8 cellular contexts compared by ENCODE assay signal in the genomic region with DNA sequence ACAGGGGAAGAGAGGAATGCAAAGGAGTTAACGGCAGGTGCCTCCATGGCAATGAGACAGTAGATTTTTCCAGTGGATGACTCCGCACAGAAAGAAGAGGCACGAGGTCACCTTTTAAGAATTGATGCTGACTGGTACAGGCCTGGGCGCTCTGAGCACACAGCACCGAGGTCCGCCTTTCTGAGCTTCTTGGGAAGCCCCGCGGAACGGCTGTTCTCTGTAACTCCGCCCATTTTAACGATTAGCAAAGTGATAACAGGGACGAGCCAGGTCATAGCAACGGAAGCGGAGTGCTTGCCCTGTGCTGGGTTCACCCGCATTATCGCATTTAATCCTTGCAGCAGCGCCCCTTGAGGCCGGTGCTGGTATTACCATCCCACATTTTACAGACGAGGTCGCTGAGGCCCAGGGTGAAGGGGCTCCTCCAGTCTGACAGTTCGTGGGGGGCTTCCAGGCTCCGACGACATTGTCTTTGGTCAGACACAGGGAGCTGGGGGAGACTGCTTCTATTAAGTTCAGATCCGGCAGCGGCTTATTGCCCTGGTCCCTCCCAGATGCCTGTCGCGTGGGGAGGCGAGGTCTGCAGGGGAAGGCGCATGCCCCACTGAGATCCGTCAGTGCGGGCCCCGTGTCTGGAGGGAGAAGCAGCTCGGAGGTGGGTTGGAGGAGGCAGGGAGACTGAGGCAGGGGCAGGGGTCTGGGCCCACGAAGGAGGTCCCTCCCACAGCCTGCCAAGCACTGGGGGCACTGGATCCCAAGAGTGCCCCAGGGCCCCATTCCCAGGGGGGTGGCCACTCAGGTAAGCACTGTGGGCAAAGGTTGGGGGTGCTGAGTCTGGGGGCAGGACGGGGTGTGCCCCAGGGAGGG. TPM values are rescaled to one million over a fixed set of nuclear protein-coding genes. Genes with fewer than 3 reads are reported as not detected.
DNase-seq lines count a peak whose midpoint lies in the region; ATAC-seq and TF ChIP-seq lines count a peak whose summit lies in the region.

No MANE protein-coding gene starts in this region.

- no peak for TF ChIP-seq EP300 in SK-N-SH (IDR thresholded peaks at IDR 0.05; ENCODE audit: borderline replicate concordance in 1 of 2, low read depth in 1 of 2, low read length in 1 of 2)
- no peak for TF ChIP-seq EP300 in upper lobe of left lung (IDR thresholded peaks at IDR 0.05)

- H3K79me2 ChIP-seq in Karpas-422 (ENCODE audit: low read length) = no peaks in the 10 kb centered on the region
- H3K79me2 ChIP-seq in SK-N-SH (ENCODE audit: insufficient read depth) = no peaks in the 10 kb centered on the region

- H3K27ac Mint-ChIP-seq in activated naive CD4-positive, alpha-beta T cell treated with anti-CD3 and anti-CD28 coated beads, Interleukin-2, amount 10 ng/mL, durations not matched to agents 7 days and 5 days = peak overlapping the region; percentile 14

- no peaks in the 10 kb centered on the region for H3K36me3 Mint-ChIP-seq in activated naive CD4-positive, alpha-beta T cell treated with anti-CD3 and anti-CD28 coated beads, Interleukin-2, amount 10 ng/mL, durations not matched to agents 7 days and 5 days

- CTCF ChIA-PET in SK-N-SH (lab: Yijun Ruan, JAX) = interaction anchor here (0.6 to 8.9 kb wide), 47 partner anchors 10 to 442 kb away, joined by 3 to 73 read pairs (median 5); a partner anchor contains a TSS
- CTCF ChIA-PET in activated naive CD4-positive, alpha-beta T cell treated with anti-CD3 and anti-CD28 coated beads, Interleukin-2, amount 10 ng/mL, durations not matched to agents 7 days and 5 days (lab: Charles Lee) = interaction anchor here (0.5 to 7.9 kb wide), 8 partner anchors 10 to 209 kb away, joined by 3 to 52 read pairs (median 3); no protein-coding TSS in a partner anchor

- H3K4me1 ChIP-seq in Karpas-422 (ENCODE audit: low read length) (peaks cover 12% of the 10 kb centered on the region), SK-N-SH (ENCODE audit: control insufficient read depth in 1 of 2, insufficient read depth in 2 of 2, low read depth in 1 of 2, low read length in 1 of 2) (peaks cover 0 to 21% of the 10 kb centered on the region in 2 experiments; a peak in 1 of 4 replicates), upper lobe of left lung (peaks cover 3 to 11% (median 7%) of the 10 kb centered on the region in 4 donors)

- peaks cover 35% of the 10 kb centered on the region for H3K27me3 Mint-ChIP-seq in activated naive CD4-positive, alpha-beta T cell treated with anti-CD3 and anti-CD28 coated beads, Interleukin-2, amount 10 ng/mL, durations not matched to agents 7 days and 5 days

- no peak for TF ChIP-seq POLR2A in upper lobe of left lung (IDR thresholded peaks at IDR 0.05)

- H3K27me3 ChIP-seq in Karpas-422 (ENCODE audit: low read length) (no peaks in the 10 kb centered on the region), SK-N-SH (ENCODE audit: insufficient read depth) (no peaks in the 10 kb centered on the region), upper lobe of left lung (no peaks in the 10 kb centered on the region)

- DNase-seq in Karpas-422 (peak; percentile 92), SK-N-SH (peak; percentile 85), cardiac septum (ENCODE audit: low spot score) (peak; percentile 84), posterior vena cava (ENCODE audit: low spot score) (peak; percentile 93), upper lobe of left lung (peak in 1 of 2 donors; percentile 65), mesenteric fat pad (ENCODE audit: low spot score) (no peak)
- peak; percentile 82 for DNase-seq in activated naive CD4-positive, alpha-beta T cell treated with anti-CD3 and anti-CD28 coated beads, Interleukin-2, amount 10 ng/mL, durations not matched to agents 7 days and 5 days

- peak overlapping the region; percentile 79 for H2AFZ ChIP-seq in Karpas-422 (ENCODE audit: low read length)
- peak overlapping the region; percentile 59; the same call in 1 of the 2 replicates for H2AFZ ChIP-seq in SK-N-SH (ENCODE audit: low read depth)

- ATAC-seq in upper lobe of left lung (ENCODE audit: low FRiP score in 2 of 2) = peak; percentile 77 to 84

- peak overlapping the region; percentile 49 for H3K9ac ChIP-seq in Karpas-422 (ENCODE audit: low read length)
- no peak overlapping the region for H3K9ac ChIP-seq in SK-N-SH

- H3K9me3 ChIP-seq in Karpas-422 (ENCODE audit: low read length) (no peaks in the 10 kb centered on the region), SK-N-SH (no peaks in the 10 kb centered on the region), upper lobe of left lung (no peaks in the 10 kb centered on the region)

- H3K36me3 ChIP-seq in Karpas-422 (ENCODE audit: insufficient read depth, low read length) (no peaks in the 10 kb centered on the region), SK-N-SH (replicated peaks in 1 of 2; ENCODE audit: control insufficient read depth in 1 of 2, insufficient read depth in 2 of 2, low read length in 1 of 2) (no peaks in the 10 kb centered on the region), upper lobe of left lung (no peaks in the 10 kb centered on the region)

- peak overlapping the region; percentile 60 for H3K4me2 ChIP-seq in Karpas-422 (ENCODE audit: low read depth, low read length, poor library complexity, severe bottlenecking)
- H3K4me2 ChIP-seq in SK-N-SH = peak overlapping the region; percentile 25; the same call in 1 of the 2 replicates

- H3K27ac ChIP-seq in Karpas-422 (ENCODE audit: low read length) (no peak overlapping the region), SK-N-SH (ENCODE audit: low read depth in 2 of 2, low read length in 1 of 2) (peak overlapping the region in 1 of 2 experiments; percentile 35; a peak in 1 of 4 replicates), upper lobe of left lung (no peak overlapping the region)

- H3K9me3 Mint-ChIP-seq in activated naive CD4-positive, alpha-beta T cell treated with anti-CD3 and anti-CD28 coated beads, Interleukin-2, amount 10 ng/mL, durations not matched to agents 7 days and 5 days = no peaks in the 10 kb centered on the region

- H3K4me1 Mint-ChIP-seq in activated naive CD4-positive, alpha-beta T cell treated with anti-CD3 and anti-CD28 coated beads, Interleukin-2, amount 10 ng/mL, durations not matched to agents 7 days and 5 days = peaks cover 27% of the 10 kb centered on the region

- no peak overlapping the region for H3K4me3 Mint-ChIP-seq in activated naive CD4-positive, alpha-beta T cell treated with anti-CD3 and anti-CD28 coated beads, Interleukin-2, amount 10 ng/mL, durations not matched to agents 7 days and 5 days

- H4K20me1 ChIP-seq in Karpas-422 (ENCODE audit: insufficient read depth, low read depth, low read length) = no peaks in the 10 kb centered on the region
- H4K20me1 ChIP-seq in SK-N-SH (ENCODE audit: insufficient read depth) = no peaks in the 10 kb centered on the region

- 21% methylated on average over 14 of the region's 35 CpGs for WGBS in SK-N-SH (ENCODE audit: low lambda C conversion rate)
- 27 to 40% methylated on average over 24 to 34 of the region's 35 CpGs for WGBS in upper lobe of left lung, 2 donors

- POLR2A ChIA-PET in SK-N-SH (lab: Yijun Ruan, JAX) = interaction anchor here (0.8 kb wide), 1 partner anchor 47 kb away, joined by 3 read pairs; no protein-coding TSS in a partner anchor

- H3K4me3 ChIP-seq in Karpas-422 (ENCODE audit: low read length) (peak overlapping the region; percentile 51; the same call in 1 of the 2 replicates), SK-N-SH (ENCODE audit: low read depth in 2 of 2, low read length in 1 of 2) (peak overlapping the region in 1 of 2 experiments; percentile 51; a peak in 1 of 4 replicates), upper lobe of left lung (peak overlapping the region in 1 of 4 donors; percentile 1)

- intact Hi-C loops in cardiac septum (cut with DNase I) = loop anchor here (5.0 kb wide), 1 partner anchor 89 kb away; no protein-coding TSS in a partner anchor
- intact Hi-C loops in posterior vena cava (cut with DNase I) = no loop called here

- TF ChIP-seq RAD21 in SK-N-SH (IDR thresholded peaks at IDR 0.05; ENCODE audit: low read length) = peak; percentile 74

- no peaks in the 10 kb centered on the region for H3F3A ChIP-seq in SK-N-SH (replicated peaks; ENCODE audit: insufficient read depth)

- TF ChIP-seq CTCF in GM12873 (IDR thresholded peaks at IDR 0.05; ENCODE audit: insufficient read depth, low read depth, low read length, missing control alignments) = peak; percentile 85
- TF ChIP-seq CTCF in SK-N-SH (IDR thresholded peaks at IDR 0.05) = peak; percentile 88
- TF ChIP-seq CTCF in upper lobe of left lung (IDR thresholded peaks at IDR 0.05) = peak; percentile 87 to 96 (median 92)

- no peaks in the 10 kb centered on the region for H3K9me2 ChIP-seq in Karpas-422 (replicated peaks; ENCODE audit: insufficient read depth, low read length)
- no peaks in the 10 kb centered on the region for H3K9me2 ChIP-seq in SK-N-SH

TF ChIP-seq in SK-N-SH, 30 proteins besides CTCF, POLR2A, EP300 and RAD21 (continues in another document):
- TF ChIP-seq FOXM1 (IDR thresholded peaks at IDR 0.05; ENCODE audit: low read depth) (no peak), TCF12 (IDR thresholded peaks at IDR 0.05) (no peak), YY1 (IDR thresholded peaks at IDR 0.05; ENCODE audit: low read depth) (no peak), GABPA (IDR thresholded peaks at IDR 0.05; ENCODE audit: low read depth) (no peak), RXRA (IDR thresholded peaks at IDR 0.05; ENCODE audit: borderline replicate concordance, low read depth) (no peak), CHD2 (IDR thresholded peaks at IDR 0.05; ENCODE audit: low read length, partially characterized antibody) (no peak)
- TF ChIP-seq, protein P1, sequence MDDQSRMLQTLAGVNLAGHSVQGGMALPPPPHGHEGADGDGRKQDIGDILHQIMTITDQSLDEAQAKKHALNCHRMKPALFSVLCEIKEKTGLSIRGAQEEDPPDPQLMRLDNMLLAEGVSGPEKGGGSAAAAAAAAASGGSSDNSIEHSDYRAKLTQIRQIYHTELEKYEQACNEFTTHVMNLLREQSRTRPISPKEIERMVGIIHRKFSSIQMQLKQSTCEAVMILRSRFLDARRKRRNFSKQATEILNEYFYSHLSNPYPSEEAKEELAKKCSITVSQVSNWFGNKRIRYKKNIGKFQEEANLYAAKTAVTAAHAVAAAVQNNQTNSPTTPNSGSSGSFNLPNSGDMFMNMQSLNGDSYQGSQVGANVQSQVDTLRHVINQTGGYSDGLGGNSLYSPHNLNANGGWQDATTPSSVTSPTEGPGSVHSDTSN (IDR thresholded peaks at IDR 0.05) = no peak

RNA-seq across cellular contexts. Expression of a gene that starts 22.3 kb away (rescaled TPM):
- not detected in 2 replicates for total RNA-seq in Karpas-422 (2014; rRNA removed; shearing (Covaris generic); ENCODE audit: low replicate concordance)
- 0.15 and 0.28 TPM in 2 replicates for polyA plus RNA-seq in SK-N-SH (2012; rRNA removed)
- polyA plus RNA-seq in SK-N-SH (2012; cell fraction: cytosol; rRNA removed) = 0.04 and 0.06 TPM in 2 replicates
- 0.55 and 0.56 TPM in 2 replicates for polyA plus RNA-seq in SK-N-SH (2012; cell fraction: nucleus; rRNA removed)
- total RNA-seq in cardiac septum = 5.3 TPM
- total RNA-seq in posterior vena cava = 100 to 1,000 TPM in 1 of 2 donors, 10 to 100 TPM in 1; 98.8 to 224 TPM
- 1 to 10 TPM in 5 of 6 donors, under 1 TPM in 1; 0.76 to 7.3 (median 1.5) TPM for total RNA-seq in upper lobe of left lung
- total RNA-seq in mesenteric fat pad = 3.1 TPM

Comparison
In these comparisons a context has a peak if more than half of its experiments do, and no peak if none do; other contexts are left out.
1. RNA of a gene that starts 22.3 kb away (total RNA-seq): 98.8 to 224 TPM in posterior vena cava; 5.3 TPM in cardiac septum (single experiment), 3.1 TPM in mesenteric fat pad (single experiment), 0.76 to 7.3 TPM in upper lobe of left lung and not detected in Karpas-422; every median in the first group is over 10 times any median in the second.
2. Peak in every context shown above with its lines, with median percentiles within 50 percentile points of each other: CTCF ChIP-seq.